ENCODE assay signal across 9 cellular contexts in genomic region chr3:141646760-141647561, GRCh38.
A peak's percentile ranks its signal among the peaks of the same experiment; 100 is the strongest.
DNase-seq lines count a peak whose midpoint lies in the region; ATAC-seq and TF ChIP-seq lines count a peak whose summit lies in the region.
"Had no signal": no experiment of that assay in that cellular context is flagged by ENCODE, and none has a peak within 500 bp of the region (broad histone marks: within the 10 kb centered on the region; RNA-seq: fewer than 3 reads in every experiment).

No MANE protein-coding gene starts in this region.

- H3K27ac ChIP-seq in testis, result no peak overlapping the region
- H3K27ac ChIP-seq: neutrophil had no signal

- H3K27ac Mint-ChIP-seq in activated naive CD8-positive, alpha-beta T cell treated with anti-CD3 and anti-CD28 coated beads, Interleukin-2, amount 50 U/mL, for 24 hours, result no peak overlapping the region

- H3K9me3 Mint-ChIP-seq in activated T-cell treated with anti-CD3 and anti-CD28 coated beads, Interleukin-2, amount 50 U/mL, for 4 hours, result no peaks in the 10 kb centered on the region
- no peaks in the 10 kb centered on the region for H3K9me3 Mint-ChIP-seq in activated naive CD8-positive, alpha-beta T cell treated with anti-CD3 and anti-CD28 coated beads, Interleukin-2, amount 50 U/mL, for 24 hours

- H3K4me3 ChIP-seq in AG10803 (ENCODE audit: low read length) (no peak overlapping the region), testis (no peak overlapping the region)

- no peak for TF ChIP-seq CTCF in AG10803 (conservative IDR thresholded peaks at IDR 0.05; ENCODE audit: low read length)
- no peak for TF ChIP-seq CTCF in testis (IDR thresholded peaks at IDR 0.05)

- 74% methylated on average over 7 to 8 of the region's 8 CpGs for WGBS in testis, 2 donors

- H3K27me3 ChIP-seq in testis, result no peaks in the 10 kb centered on the region
- H3K27me3 ChIP-seq: neutrophil had no signal

- no peaks in the 10 kb centered on the region for H3K27me3 Mint-ChIP-seq in activated T-cell treated with anti-CD3 and anti-CD28 coated beads, Interleukin-2, amount 50 U/mL, for 4 hours (ENCODE audit: low read depth)
- no peaks in the 10 kb centered on the region for H3K27me3 Mint-ChIP-seq in activated naive CD8-positive, alpha-beta T cell treated with anti-CD3 and anti-CD28 coated beads, Interleukin-2, amount 50 U/mL, for 24 hours

- no peak for TF ChIP-seq POLR2A in testis (IDR thresholded peaks at IDR 0.05)

- no peak overlapping the region for H3K4me3 Mint-ChIP-seq in activated T-cell treated with anti-CD3 and anti-CD28 coated beads, Interleukin-2, amount 50 U/mL, for 4 hours
- H3K4me3 Mint-ChIP-seq in activated naive CD8-positive, alpha-beta T cell treated with anti-CD3 and anti-CD28 coated beads, Interleukin-2, amount 50 U/mL, for 24 hours, result no peak overlapping the region

- H3K9me3 ChIP-seq in testis, result no peaks in the 10 kb centered on the region
- H3K9me3 ChIP-seq: neutrophil had no signal

- peak; percentile 62 for DNase-seq in AG10803 (ENCODE audit: low read depth)
- DNase-seq in HuH-7 (ENCODE audit: low spot score), result peak; percentile 59
- DNase-seq in RPMI7951 (ENCODE audit: low read depth), result peak; percentile 75
- peak; percentile 73 for DNase-seq in foreskin melanocyte
- peak; percentile 80 for DNase-seq in testis
- no peak for DNase-seq in NCI-H1092 treated with DMSO at 0.1 percent for 48 hours (lab: John Stamatoyannopoulos, UW)
- no peak for DNase-seq in activated T-cell treated with anti-CD3 and anti-CD28 coated beads, Interleukin-2, amount 50 U/mL, for 4 hours
- DNase-seq in activated naive CD8-positive, alpha-beta T cell treated with anti-CD3 and anti-CD28 coated beads, Interleukin-2, amount 50 U/mL, for 24 hours, result no peak

- no peak for ATAC-seq in activated T-cell treated with anti-CD3 and anti-CD28 coated beads, Interleukin-2, amount 50 U/mL, for 4 hours
- no peak for ATAC-seq in activated naive CD8-positive, alpha-beta T cell treated with anti-CD3 and anti-CD28 coated beads, Interleukin-2, amount 50 U/mL, for 24 hours

- no peaks in the 10 kb centered on the region for H3K4me1 Mint-ChIP-seq in activated T-cell treated with anti-CD3 and anti-CD28 coated beads, Interleukin-2, amount 50 U/mL, for 4 hours (ENCODE audit: low read depth)
- no peaks in the 10 kb centered on the region for H3K4me1 Mint-ChIP-seq in activated naive CD8-positive, alpha-beta T cell treated with anti-CD3 and anti-CD28 coated beads, Interleukin-2, amount 50 U/mL, for 24 hours

- H3K4me1 ChIP-seq in testis, result no peaks in the 10 kb centered on the region

- H3K36me3 Mint-ChIP-seq in activated T-cell treated with anti-CD3 and anti-CD28 coated beads, Interleukin-2, amount 50 U/mL, for 4 hours (ENCODE audit: insufficient read depth), result no peaks in the 10 kb centered on the region
- no peaks in the 10 kb centered on the region for H3K36me3 Mint-ChIP-seq in activated naive CD8-positive, alpha-beta T cell treated with anti-CD3 and anti-CD28 coated beads, Interleukin-2, amount 50 U/mL, for 24 hours (ENCODE audit: low read depth)

- intact Hi-C loops in testis (cut with DNase I; ENCODE audit: low total_unique reads), result no loop called here

- no peaks in the 10 kb centered on the region for H3K36me3 ChIP-seq in testis (ENCODE audit: low read depth, missing control alignments)
- H3K36me3 ChIP-seq: neutrophil had no signal

Comparison
In these comparisons a context has a peak if more than half of its experiments do, and no peak if none do; other contexts are left out.
1. DNase-seq: peak in AG10803 (single experiment), HuH-7 (single experiment), RPMI7951 (single experiment), foreskin melanocyte (single experiment) and testis (single experiment); none in NCI-H1092 treated with DMSO at 0.1 percent for 48 hours (single experiment), activated T-cell treated with anti-CD3 and anti-CD28 coated beads, Interleukin-2, amount 50 U/mL, for 4 hours (single experiment) and activated naive CD8-positive, alpha-beta T cell treated with anti-CD3 and anti-CD28 coated beads, Interleukin-2, amount 50 U/mL, for 24 hours (single experiment).